Comparison of ENCODE assay signal across 16 cellular contexts in genomic region chr15:70702584-70702983, GRCh38.
A peak's percentile ranks its signal among the peaks of the same experiment; 100 is the strongest.
DNase-seq lines count a peak whose midpoint lies in the region; ATAC-seq and TF ChIP-seq lines count a peak whose summit lies in the region.
"Had no signal": no experiment of that assay in that cellular context is flagged by ENCODE, and none has a peak within 500 bp of the region (broad histone marks: within the 10 kb centered on the region; RNA-seq: fewer than 3 reads in every experiment).

No MANE protein-coding gene starts in this region.

- H4K8ac ChIP-seq in neuronal stem cell (ENCODE audit: low read depth, low read length) = no peak overlapping the region

- BruUV-seq in Caco-2 (replicated peaks; lab: Mats Ljungman, UMichigan) = no TSS peak

- no peak overlapping the region for H3K4ac ChIP-seq in neuronal stem cell (ENCODE audit: low read length)

- H3K18ac ChIP-seq in neuronal stem cell (ENCODE audit: low read length) = no peak overlapping the region

- TF ChIP-seq POLR2A in gastroesophageal sphincter (IDR thresholded peaks at IDR 0.05) = no peak
- no peak for TF ChIP-seq POLR2A in sigmoid colon (IDR thresholded peaks at IDR 0.05)

- no peak for TF ChIP-seq CTCF in Caco-2 (IDR thresholded peaks at IDR 0.05; ENCODE audit: insufficient read depth in 1 of 2, low read depth in 1 of 2, low read length in 1 of 2, severe bottlenecking in 1 of 2, unreplicated experiment in 1 of 2)
- TF ChIP-seq CTCF in gastroesophageal sphincter (IDR thresholded peaks at IDR 0.05) = no peak
- no peak for TF ChIP-seq CTCF in sigmoid colon (IDR thresholded peaks at IDR 0.05)

- ATAC-seq in gastroesophageal sphincter = no peak
- ATAC-seq: activated T-helper 17 cell treated with anti-CD3 and anti-CD28 coated beads, Interleukin-2, amount 50 U/mL, for 72 hours had no signal

- H3K36me3 Mint-ChIP-seq in Caco-2 (ENCODE audit: insufficient read depth, unreplicated experiment) = peaks cover 20% of the 10 kb centered on the region

- no peaks in the 10 kb centered on the region for H3K79me1 ChIP-seq in neuronal stem cell (ENCODE audit: low read depth, low read length)

- H2BK5ac ChIP-seq in neuronal stem cell (ENCODE audit: low read length) = no peak overlapping the region

- no peak overlapping the region for H3K14ac ChIP-seq in neuronal stem cell (ENCODE audit: low read length)

- H3K4me1 Mint-ChIP-seq in Caco-2 (ENCODE audit: low read depth, unreplicated experiment) = peaks cover 63% of the 10 kb centered on the region
- H3K4me1 Mint-ChIP-seq: activated T-helper 17 cell treated with anti-CD3 and anti-CD28 coated beads, Interleukin-2, amount 50 U/mL, for 72 hours had no signal

- no peaks in the 10 kb centered on the region for H3K27me3 Mint-ChIP-seq in Caco-2 (ENCODE audit: insufficient read depth, unreplicated experiment)

- H3K9me3 Mint-ChIP-seq in Caco-2 (ENCODE audit: unreplicated experiment) = no peaks in the 10 kb centered on the region
- H3K9me3 Mint-ChIP-seq: activated T-helper 17 cell treated with anti-CD3 and anti-CD28 coated beads, Interleukin-2, amount 50 U/mL, for 72 hours had no signal

- H3K4me3 ChIP-seq in Caco-2 (ENCODE audit: low read depth, low read length) (no peak overlapping the region), SJCRH30 (peak overlapping the region; percentile 59), gastroesophageal sphincter (peak overlapping the region in 1 of 2 donors; percentile 41), sigmoid colon (peak overlapping the region in 2 of 4 donors; percentile 41 to 44), neuronal stem cell (ENCODE audit: low read length in 2 of 2) (no peak overlapping the region)

- H2BK12ac ChIP-seq in neuronal stem cell (ENCODE audit: low read length) = no peak overlapping the region

- no peak overlapping the region for H2AK5ac ChIP-seq in neuronal stem cell (ENCODE audit: low read depth, low read length)

- no peak overlapping the region for H3K4me2 ChIP-seq in neuronal stem cell (ENCODE audit: insufficient read depth, low read length, poor library complexity, severe bottlenecking)

- peak overlapping the region; percentile 65 for H3K27ac Mint-ChIP-seq in Caco-2 (ENCODE audit: unreplicated experiment)
- H3K27ac Mint-ChIP-seq: activated T-helper 17 cell treated with anti-CD3 and anti-CD28 coated beads, Interleukin-2, amount 50 U/mL, for 72 hours; B cell had no signal

- H3K4me3 Mint-ChIP-seq in Caco-2 (ENCODE audit: unreplicated experiment) = peak overlapping the region; percentile 62
- H3K4me3 Mint-ChIP-seq: activated T-helper 17 cell treated with anti-CD3 and anti-CD28 coated beads, Interleukin-2, amount 50 U/mL, for 72 hours; B cell had no signal

- H3K4me1 ChIP-seq in Caco-2 = peaks cover 76% of the 10 kb centered on the region
- H3K4me1 ChIP-seq in SJCRH30 = peaks cover 32% of the 10 kb centered on the region
- peaks cover 18 to 53% (median 23%) of the 10 kb centered on the region in 3 donors for H3K4me1 ChIP-seq in gastroesophageal sphincter
- H3K4me1 ChIP-seq in sigmoid colon = peaks cover 0 to 53% (median 40%) of the 10 kb centered on the region in 4 donors
- H3K4me1 ChIP-seq in neuronal stem cell (ENCODE audit: control insufficient read depth in 2 of 2, insufficient read depth in 1 of 2, low read depth in 1 of 2, low read length in 2 of 2) = peaks cover 10 to 19% of the 10 kb centered on the region in 2 donors

- no peak overlapping the region for H3K9ac ChIP-seq in neuronal stem cell (ENCODE audit: low read depth, low read length, poor library complexity)

- H3K36me3 ChIP-seq in Caco-2 (ENCODE audit: control insufficient read depth, insufficient read depth, low read length) = no peaks in the 10 kb centered on the region
- H3K36me3 ChIP-seq in SJCRH30 = no peaks in the 10 kb centered on the region
- H3K36me3 ChIP-seq in gastroesophageal sphincter = no peaks in the 10 kb centered on the region
- H3K36me3 ChIP-seq in sigmoid colon = no peaks in the 10 kb centered on the region
- no peaks in the 10 kb centered on the region for H3K36me3 ChIP-seq in neuronal stem cell (replicated peaks in 1 of 2; ENCODE audit: control insufficient read depth in 2 of 2, insufficient read depth in 2 of 2, low read length in 2 of 2)
- H3K36me3 ChIP-seq: transverse colon had no signal

- CTCF ChIA-PET in Caco-2 (lab: Charles Lee) = interaction anchor here (2.0 kb wide), 1 partner anchor 20 kb away, joined by 8 read pairs; no protein-coding TSS in a partner anchor

- H3K23ac ChIP-seq in neuronal stem cell (ENCODE audit: low read depth, low read length, poor library complexity) = no peak overlapping the region

- intact Hi-C loops in Caco-2 (cut with micrococcal nuclease; ENCODE audit: unreplicated experiment) = loop anchor here (5.0 kb wide), 1 partner anchor 1235 kb away; no protein-coding TSS in a partner anchor
- intact Hi-C loops in sigmoid colon (cut with DNase I) = no loop called here

- H3K9me3 ChIP-seq in Caco-2 = no peaks in the 10 kb centered on the region
- no peaks in the 10 kb centered on the region for H3K9me3 ChIP-seq in SJCRH30 (replicated peaks)
- no peaks in the 10 kb centered on the region for H3K9me3 ChIP-seq in gastroesophageal sphincter
- H3K9me3 ChIP-seq in sigmoid colon = no peaks in the 10 kb centered on the region
- no peaks in the 10 kb centered on the region for H3K9me3 ChIP-seq in neuronal stem cell (replicated peaks in 1 of 2; ENCODE audit: control insufficient read depth in 2 of 2, insufficient read depth in 1 of 2, low read depth in 1 of 2, low read length in 2 of 2)
- H3K9me3 ChIP-seq: transverse colon had no signal

- TF ChIP-seq EP300 in gastroesophageal sphincter (IDR thresholded peaks at IDR 0.05) (no peak), sigmoid colon (IDR thresholded peaks at IDR 0.05) (no peak)

- H3K27me3 ChIP-seq in Caco-2 (replicated peaks; ENCODE audit: control insufficient read depth, insufficient read depth, low read length) (no peaks in the 10 kb centered on the region), SJCRH30 (no peaks in the 10 kb centered on the region), gastroesophageal sphincter (no peaks in the 10 kb centered on the region), sigmoid colon (no peaks in the 10 kb centered on the region), neuronal stem cell (ENCODE audit: control insufficient read depth in 3 of 3, insufficient read depth in 3 of 3, low read depth in 1 of 3, low read length in 3 of 3) (no peaks in the 10 kb centered on the region)
- H3K27me3 ChIP-seq: transverse colon had no signal

- no peak overlapping the region for H4K91ac ChIP-seq in neuronal stem cell (ENCODE audit: low read depth, low read length, poor library complexity)

- 10 to 19% methylated on average over 2 of the region's 2 CpGs for WGBS in gastroesophageal sphincter (ENCODE audit: low coverage in 1 of 2), 2 donors
- WGBS in sigmoid colon, 2 donors = 80 to 85% methylated on average over 2 of the region's 2 CpGs
- WGBS in neuronal stem cell (ENCODE audit: extremely low coverage in 2 of 2, insufficient read length in 2 of 2, insufficient replicate concordance in 1 of 2), 2 donors = no CpG with 5 or more reads among the region's 2 CpGs

- H3K27ac ChIP-seq in SJCRH30 = peak overlapping the region; percentile 83
- peak overlapping the region; percentile 74 to 81 (median 78) for H3K27ac ChIP-seq in gastroesophageal sphincter
- H3K27ac ChIP-seq in sigmoid colon = peak overlapping the region; percentile 53 to 76 (median 72)
- H3K27ac ChIP-seq in neuronal stem cell (replicated peaks; ENCODE audit: low read length) = no peak overlapping the region
- H3K27ac ChIP-seq: HL-60 had no signal

- H2BK120ac ChIP-seq in neuronal stem cell (ENCODE audit: low read depth, low read length) = no peak overlapping the region

- H2BK15ac ChIP-seq in neuronal stem cell (ENCODE audit: low read length) = no peak overlapping the region

- DNase-seq in Caco-2 (no peak), SJCRH30 (peak; percentile 28 to 65), sigmoid colon (no peak), neuronal stem cell (ENCODE audit: low spot score) (no peak), glomerular visceral epithelial cell (ENCODE audit: extremely low spot score) (no peak), NCI-H1092 treated with DMSO at 0.1 percent for 48 hours (lab: John Stamatoyannopoulos, UW) (no peak)
- DNase-seq in stimulated activated CD4-positive, alpha-beta T cell treated with anti-CD3 and anti-CD28 coated beads, Interleukin-12 subunit alpha, Interleukin-12 subunit beta, amount 100 ng/mL, for 4 hours = no peak
- DNase-seq: activated CD4-positive, alpha-beta T cell treated with anti-CD3 and anti-CD28 coated beads for 4 hours; cerebellar nuclear complex; left cardiac atrium; NCI-H748 treated with DMSO at 0.1 percent for 48 hours; transverse colon had no signal

- no peak overlapping the region for H2AFZ ChIP-seq in neuronal stem cell (ENCODE audit: low read length)

- POLR2A ChIA-PET in Caco-2 (lab: Charles Lee) = interaction anchor here (0.7 kb wide), 1 partner anchor 50 kb away, joined by 3 read pairs; no protein-coding TSS in a partner anchor

Comparison
In these comparisons a context has a peak if more than half of its experiments do, and no peak if none do; other contexts are left out.
1. DNase-seq: peak in SJCRH30 (2 of 2); none in Caco-2 (0 of 2), sigmoid colon (single experiment), stimulated activated CD4-positive, alpha-beta T cell treated with anti-CD3 and anti-CD28 coated beads, Interleukin-12 subunit alpha, Interleukin-12 subunit beta, amount 100 ng/mL, for 4 hours (single experiment), neuronal stem cell (single experiment), glomerular visceral epithelial cell (single experiment) and NCI-H1092 treated with DMSO at 0.1 percent for 48 hours (single experiment).